In genomic region chr5:12292610-12293204, GRCh38 we compare ENCODE assay signal across 9 cellular contexts.
DNase-seq lines count a peak whose midpoint lies in the region; ATAC-seq and TF ChIP-seq lines count a peak whose summit lies in the region.
"Had no signal": no experiment of that assay in that cellular context is flagged by ENCODE, and none has a peak within 500 bp of the region (broad histone marks: within the 10 kb centered on the region; RNA-seq: fewer than 3 reads in every experiment).

No MANE protein-coding gene starts in this region.

- peak; percentile 42 for TF ChIP-seq CTCF in osteocyte (IDR thresholded peaks at IDR 0.05)

- peaks cover 4% of the 10 kb centered on the region for H3K36me3 Mint-ChIP-seq in osteocyte (ENCODE audit: unreplicated experiment)

- no peak overlapping the region for H3K4me3 Mint-ChIP-seq in osteocyte (ENCODE audit: unreplicated experiment)
- H3K4me3 Mint-ChIP-seq: activated B cell treated with CpG ODN at 0.5 μM for 24 hours had no signal

- DNase-seq in HS-27A (ENCODE audit: low read depth) (peak; percentile 2), NCI-H460 (ENCODE audit: extremely low read depth, low read depth) (peak; percentile 7), amniotic epithelial cell (ENCODE audit: low read depth) (peak; percentile 0), osteocyte (ENCODE audit: extremely low spot score, unreplicated experiment) (no peak), KG1 (lab: John Stamatoyannopoulos, UW) (no peak)
- DNase-seq: activated B cell treated with CpG ODN at 0.5 μM for 24 hours, transverse colon had no signal

- H3K4me1 Mint-ChIP-seq in osteocyte (ENCODE audit: unreplicated experiment) = no peaks in the 10 kb centered on the region
- H3K4me1 Mint-ChIP-seq: activated B cell treated with CpG ODN at 0.5 μM for 24 hours had no signal

- ATAC-seq in GM18519 (IDR thresholded peaks at IDR 0.05; ENCODE audit: low FRiP score, unreplicated experiment) = no peak
- no peak for ATAC-seq in HG03196 (IDR thresholded peaks at IDR 0.05; ENCODE audit: unreplicated experiment)

- no peaks in the 10 kb centered on the region for H3K27me3 Mint-ChIP-seq in osteocyte (ENCODE audit: unreplicated experiment)
- H3K27me3 Mint-ChIP-seq: activated B cell treated with CpG ODN at 0.5 μM for 24 hours had no signal

- H3K9me3 Mint-ChIP-seq in osteocyte (ENCODE audit: unreplicated experiment) = peaks cover 42% of the 10 kb centered on the region

- no peak overlapping the region for H3K27ac Mint-ChIP-seq in osteocyte (ENCODE audit: unreplicated experiment)
- H3K27ac Mint-ChIP-seq: activated B cell treated with CpG ODN at 0.5 μM for 24 hours had no signal

Comparison
In these comparisons a context has a peak if more than half of its experiments do, and no peak if none do; other contexts are left out.
1. DNase-seq: peak in HS-27A (single experiment), NCI-H460 (single experiment) and amniotic epithelial cell (single experiment); none in osteocyte (single experiment) and KG1 (single experiment).